ENCODE assay signal across 19 cellular contexts in the genomic region with DNA sequence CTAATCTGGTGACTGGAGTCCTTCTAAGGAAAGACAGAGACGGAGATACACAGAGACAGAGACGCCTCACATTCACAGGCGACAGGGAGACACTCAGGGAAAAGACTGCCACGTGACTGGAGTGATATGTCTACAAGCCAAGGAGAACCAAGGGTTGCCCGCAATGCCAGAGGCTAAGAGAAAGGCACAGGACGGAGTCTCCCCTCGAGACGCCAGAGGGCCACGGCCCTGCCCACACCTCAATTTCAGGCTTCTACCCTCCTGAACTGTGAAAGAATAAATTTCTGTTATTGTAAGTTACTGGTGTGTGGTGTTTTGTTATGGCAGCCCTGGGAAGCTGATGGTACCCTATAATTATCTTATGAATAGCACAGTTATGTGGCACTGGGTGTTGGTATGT.
"Had no signal": no experiment of that assay in that cellular context is flagged by ENCODE, and none has a peak within 500 bp of the region (broad histone marks: within the 10 kb centered on the region; RNA-seq: fewer than 3 reads in every experiment).

No MANE protein-coding gene starts in this region.

- H3K36me3 ChIP-seq: left ventricle myocardium inferior, ovary, stomach, tibial nerve, uterus had no signal

- H3K27ac ChIP-seq: hepatocyte, left ventricle myocardium inferior, ovary, stomach, tibial nerve, uterus had no signal

- H3K4me2 ChIP-seq: hepatocyte had no signal

- ATAC-seq: mucosa of descending colon; naive thymus-derived CD4-positive, alpha-beta T cell; natural killer cell treated with Interleukin-12 subunit alpha and Interleukin-12 subunit beta and Interleukin-15 and Interleukin-18, amount 100 ng/mL, for 72 hours; right cardiac atrium; sciatic nerve; stimulated activated naive B cell treated with anti-CD40 and anti-IgM and Interleukin-4, amounts not matched to agents 10 μg/mL and 1 μg/mL and 100 μg/mL, for 72 hours; stimulated activated naive CD8-positive, alpha-beta T cell treated with anti-CD3 and anti-CD28 coated beads, Interleukin-15, Interleukin-2, amounts not matched to agents 100 U/mL and 50 U/mL, for 24 hours had no signal

- FAIRE-seq: small intestine had no signal

- DNase-seq: left ventricle myocardium inferior; mesendoderm; midbrain; mucosa of descending colon; naive thymus-derived CD4-positive, alpha-beta T cell; ovary; right cardiac atrium; small intestine; stimulated activated CD4-positive, alpha-beta T cell treated with anti-CD3 and anti-CD28 coated beads, Interleukin-2, amount 100 ng/mL, for 24 hours; stimulated activated CD4-positive, alpha-beta T cell treated with anti-CD3 and anti-CD28 coated beads, Interleukin-4, amount 100 ng/mL, for 1 hour; stimulated activated naive B cell treated with anti-CD40 and anti-IgM and Interleukin-4, amounts not matched to agents 10 μg/mL and 1 μg/mL and 100 μg/mL, for 72 hours; stimulated activated naive CD8-positive, alpha-beta T cell treated with anti-CD3 and anti-CD28 coated beads, Interleukin-15, Interleukin-2, amounts not matched to agents 100 U/mL and 50 U/mL, for 24 hours; stomach; uterus had no signal

- H3K4me3 ChIP-seq: hepatocyte, left ventricle myocardium inferior, lung, mucosa of descending colon, ovary, stomach, tibial nerve, uterus had no signal

- H3K79me2 ChIP-seq: hepatocyte had no signal

- H3K27me3 ChIP-seq: hepatocyte, ovary, uterus had no signal

- H2AFZ ChIP-seq: hepatocyte had no signal

- H3K4me1 ChIP-seq: left ventricle myocardium inferior, stomach, tibial nerve, uterus had no signal

- H3K9me3 ChIP-seq: ovary, uterus had no signal
